Comparison of ENCODE assay signal across 26 cellular contexts in the genomic region with DNA sequence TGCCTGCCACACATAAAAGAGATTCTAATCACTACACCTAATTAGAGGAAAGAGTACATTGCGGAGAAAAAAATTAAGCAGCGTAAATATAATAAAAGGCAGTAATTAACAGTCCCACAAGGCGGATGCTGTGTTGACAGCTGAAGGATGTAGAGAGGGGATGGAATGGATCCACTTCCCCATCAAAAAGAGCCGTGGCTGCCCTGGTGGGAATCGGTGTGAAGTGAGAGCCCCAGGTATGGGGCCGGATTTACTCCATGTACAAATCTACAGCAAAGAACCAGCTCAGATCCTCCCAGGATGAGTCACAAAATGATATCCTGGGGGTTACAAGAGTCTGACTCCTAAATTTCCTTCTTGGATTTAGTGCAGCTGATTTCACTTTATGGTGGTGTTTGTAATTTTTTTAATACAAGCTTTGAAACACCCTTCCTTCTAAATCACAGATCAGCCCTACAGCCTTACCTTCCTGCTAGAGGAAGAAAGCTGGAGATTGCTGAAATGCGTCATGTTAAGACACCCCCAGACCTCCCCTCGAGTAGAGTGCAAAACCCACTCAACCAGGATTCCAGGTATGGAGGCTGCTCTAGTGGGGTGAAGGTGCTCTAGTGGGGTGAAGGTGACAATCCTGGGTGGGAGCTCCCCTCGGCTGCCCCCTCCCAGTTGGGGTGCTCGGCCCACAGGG.
"Had no signal": no experiment of that assay in that cellular context is flagged by ENCODE, and none has a peak within 500 bp of the region (broad histone marks: within the 10 kb centered on the region; RNA-seq: fewer than 3 reads in every experiment).

No MANE protein-coding gene starts in this region.

- H3K27ac ChIP-seq: heart left ventricle, parathyroid adenoma, testis, transverse colon, uterus, WERI-Rb-1 had no signal

- H3K4me3 ChIP-seq: heart left ventricle, testis, transverse colon, uterus had no signal

- H3K4me1 ChIP-seq: heart left ventricle, parathyroid adenoma, testis, uterus had no signal

- FAIRE-seq: astrocyte had no signal

- H3K36me3 ChIP-seq: transverse colon, uterus, WERI-Rb-1 had no signal

- DNase-seq: activated CD4-positive, alpha-beta memory T cell treated with anti-CD3 and anti-CD28 coated beads for 36 hours; activated CD4-positive, alpha-beta T cell treated with anti-CD3 and anti-CD28 coated beads, Interleukin-2, amount 10 ng/mL, durations not matched to agents 24 days and 14 days; activated CD8-positive, alpha-beta memory T cell treated with anti-CD3 and anti-CD28 coated beads, Interleukin-2, amount 50 U/mL, for 48 hours; activated gamma-delta T cell; activated naive CD4-positive, alpha-beta T cell treated with anti-CD3 and anti-CD28 coated beads, Interleukin-2, amount 10 ng/mL, durations not matched to agents 7 days and 5 days; activated T-cell treated with anti-CD3 and anti-CD28 coated beads, Interleukin-2, amount 50 U/mL, for 24 hours; amniotic stem cell; endodermal cell; foreskin fibroblast; heart left ventricle; immature natural killer cell; midbrain; naive thymus-derived CD4-positive, alpha-beta T cell; occipital lobe; right cardiac atrium; stimulated activated CD4-positive, alpha-beta T cell treated with anti-CD3 and anti-CD28 coated beads, Interleukin-12 subunit alpha, Interleukin-12 subunit beta, amount 100 ng/mL, for 4 hours; stimulated activated CD4-positive, alpha-beta T cell treated with anti-CD3 and anti-CD28 coated beads, Interleukin-4, amount 100 ng/mL, for 1 hour; stimulated activated naive CD8-positive, alpha-beta T cell treated with anti-CD3 and anti-CD28 coated beads, Interleukin-15, Interleukin-2, amounts not matched to agents 100 U/mL and 50 U/mL, for 24 hours; testis; uterus; WERI-Rb-1 had no signal

- H3K27me3 ChIP-seq: heart left ventricle, testis, transverse colon, uterus had no signal

- ATAC-seq: activated CD4-positive, CD25-positive, alpha-beta regulatory T cell treated with anti-CD3 and anti-CD28 coated beads, Interleukin-2, amount 50 U/mL, for 24 hours; esophagus mucosa; right cardiac atrium; stimulated activated naive CD8-positive, alpha-beta T cell treated with anti-CD3 and anti-CD28 coated beads, Interleukin-15, Interleukin-2, amounts not matched to agents 100 U/mL and 50 U/mL, for 24 hours had no signal

- H3K9me3 ChIP-seq: heart left ventricle, testis, transverse colon, uterus had no signal
